1 cellular context compared by ENCODE assay signal in genomic region chr17:27569884-27570577, GRCh38.
A peak's percentile ranks its signal among the peaks of the same experiment; 100 is the strongest.
TF ChIP-seq lines count a peak whose summit lies in the region.

No MANE protein-coding gene starts in this region.

TF ChIP-seq in K562, 482 proteins besides CTCF, POLR2A, EP300 and RAD21 (continued from another document and continues in another):
- no peak for TF ChIP-seq ZHX1 (conservative IDR thresholded peaks at IDR 0.05; ENCODE audit: low read length)
- no peak for TF ChIP-seq MEF2A (IDR thresholded peaks at IDR 0.05; ENCODE audit: control insufficient read depth, low read depth, low read length)
- no peak for TF ChIP-seq OTX1 (CRISPR knock-in tag; IDR thresholded peaks at IDR 0.05)
- no peak for TF ChIP-seq E2F5 (CRISPR knock-in tag; IDR thresholded peaks at IDR 0.05)
- no peak for TF ChIP-seq CTCFL (IDR thresholded peaks at IDR 0.05; ENCODE audit: borderline replicate concordance, insufficient read depth, low read depth, low read length, poor library complexity, severe bottlenecking)
- TF ChIP-seq ZNF511 (CRISPR knock-in tag; IDR thresholded peaks at IDR 0.05), result no peak
- no peak for TF ChIP-seq EHMT2 (IDR thresholded peaks at IDR 0.05)
- peak; percentile 77 for TF ChIP-seq SMAD3 (CRISPR knock-in tag; conservative IDR thresholded peaks at IDR 0.05)
- no peak for TF ChIP-seq CSDE1 (IDR thresholded peaks at IDR 0.05)
- TF ChIP-seq RBFOX2 (IDR thresholded peaks at IDR 0.05; ENCODE audit: low read depth, low read length), result peak; percentile 41; the same call in 1 of the 2 replicates
- no peak for TF ChIP-seq POLR2AphosphoS2 (IDR thresholded peaks at IDR 0.05; ENCODE audit: low read length)
- no peak for TF ChIP-seq MCM2 (IDR thresholded peaks at IDR 0.05; ENCODE audit: low read depth)
- TF ChIP-seq TCF7 (IDR thresholded peaks at IDR 0.05; ENCODE audit: borderline replicate concordance), result no peak
- no peak for TF ChIP-seq ZBTB49 (CRISPR knock-in tag; IDR thresholded peaks at IDR 0.05; ENCODE audit: borderline replicate concordance)
- no peak for TF ChIP-seq ZNF280B (CRISPR knock-in tag; IDR thresholded peaks at IDR 0.05)
- peak; percentile 94 for TF ChIP-seq DMBX1 (CRISPR knock-in tag; IDR thresholded peaks at IDR 0.05; ENCODE audit: borderline replicate concordance)
- TF ChIP-seq ZBTB11 (CRISPR knock-in tag; IDR thresholded peaks at IDR 0.05), result no peak
- TF ChIP-seq MXD1 (CRISPR knock-in tag; IDR thresholded peaks at IDR 0.05; ENCODE audit: borderline replicate concordance, poor library complexity, severe bottlenecking), result no peak
- TF ChIP-seq CHAMP1 (IDR thresholded peaks at IDR 0.05), result no peak
- no peak; the same call in 1 of the 2 replicates for TF ChIP-seq ZNF175 (CRISPR knock-in tag; IDR thresholded peaks at IDR 0.05; ENCODE audit: low read depth)
- TF ChIP-seq HDGF (IDR thresholded peaks at IDR 0.05), result peak; percentile 75; the same call in 1 of the 2 replicates
- peak; percentile 67 for TF ChIP-seq ZBTB2 (IDR thresholded peaks at IDR 0.05)
- TF ChIP-seq ID3 (CRISPR knock-in tag; IDR thresholded peaks at IDR 0.05), result no peak
- TF ChIP-seq ID3 (tag; IDR thresholded peaks at IDR 0.05), result peak; percentile 40; the same call in 1 of the 2 replicates
- TF ChIP-seq ZNF274 (IDR thresholded peaks at IDR 0.05; ENCODE audit: borderline replicate concordance, low read depth, low read length), result no peak
- TF ChIP-seq CGGBP1 (CRISPR knock-in tag; IDR thresholded peaks at IDR 0.05), result no peak
- TF ChIP-seq ZNF41 (CRISPR knock-in tag; conservative IDR thresholded peaks at IDR 0.05), result no peak
- TF ChIP-seq CBX8 (IDR thresholded peaks at IDR 0.05; ENCODE audit: borderline replicate concordance, extremely low read depth, low read depth, low read length, poor library complexity, severe bottlenecking), result no peak
- peak; percentile 94 for TF ChIP-seq SMAD4 (CRISPR knock-in tag; conservative IDR thresholded peaks at IDR 0.05)
- TF ChIP-seq ESRRA (IDR thresholded peaks at IDR 0.05; ENCODE audit: borderline replicate concordance, low read depth), result peak; percentile 94
- TF ChIP-seq POLR3A (IDR thresholded peaks at IDR 0.05; ENCODE audit: borderline replicate concordance, extremely low read depth, insufficient read depth, insufficient read length), result no peak
- peak; percentile 51; the same call in 1 of the 2 replicates for TF ChIP-seq SMARCA5 (IDR thresholded peaks at IDR 0.05)
- TF ChIP-seq NFE2 (IDR thresholded peaks at IDR 0.05; ENCODE audit: low read depth), result peak; percentile 31; the same call in 1 of the 2 replicates
- no peak for TF ChIP-seq ILF3 (IDR thresholded peaks at IDR 0.05; ENCODE audit: borderline replicate concordance)
- peak; percentile 54 for TF ChIP-seq ARHGAP35 (IDR thresholded peaks at IDR 0.05; ENCODE audit: partially characterized antibody)
- no peak for TF ChIP-seq CBX5 (IDR thresholded peaks at IDR 0.05; ENCODE audit: borderline replicate concordance, low read depth)
- 0 out of 2 replicates have a peak, but pooled peaks have one; percentile 36 for TF ChIP-seq E2F3 (CRISPR knock-in tag; IDR thresholded peaks at IDR 0.05)
- peak; percentile 52; the same call in 1 of the 2 replicates for TF ChIP-seq POLR2AphosphoS5 (IDR thresholded peaks at IDR 0.05; ENCODE audit: control insufficient read depth, insufficient read depth, low read depth, low read length)
- TF ChIP-seq PYGO2 (tag; IDR thresholded peaks at IDR 0.05), result no peak
- peak; percentile 75; the same call in 1 of the 2 replicates for TF ChIP-seq HSF4 (CRISPR knock-in tag; IDR thresholded peaks at IDR 0.05; ENCODE audit: borderline replicate concordance)
- no peak for TF ChIP-seq ZNF695 (CRISPR knock-in tag; IDR thresholded peaks at IDR 0.05)
- no peak for TF ChIP-seq ADNP (tag; IDR thresholded peaks at IDR 0.05)
- no peak for TF ChIP-seq HDAC6 (IDR thresholded peaks at IDR 0.05; ENCODE audit: low read depth, low read length)
- TF ChIP-seq MAFG (tag; conservative IDR thresholded peaks at IDR 0.05), result 0 out of 2 replicates have a peak, but pooled peaks have one; percentile 5
